Comparison of ENCODE assay signal across 19 cellular contexts in genomic region chr14:100584056-100585031, GRCh38. TPM values are rescaled to one million over a fixed set of nuclear protein-coding genes. Genes with fewer than 3 reads are reported as not detected.
DNase-seq lines count a peak whose midpoint lies in the region; ATAC-seq and TF ChIP-seq lines count a peak whose summit lies in the region.
"Had no signal": no experiment of that assay in that cellular context is flagged by ENCODE, and none has a peak within 500 bp of the region (broad histone marks: within the 10 kb centered on the region; RNA-seq: fewer than 3 reads in every experiment).

No MANE protein-coding gene starts in this region.

- intact Hi-C loops in natural killer cell (cut with micrococcal nuclease), result no loop called here

- no peak for ATAC-seq in natural killer cell treated with Interleukin-12 subunit alpha and Interleukin-12 subunit beta and Interleukin-15 and Interleukin-18, amount 100 ng/mL, for 72 hours
- ATAC-seq in natural killer cell, result no peak
- no peak for ATAC-seq in WTC11
- ATAC-seq in stimulated activated effector memory CD8-positive, alpha-beta T cell treated with anti-CD3 and anti-CD28 coated beads, Interleukin-12 subunit alpha, Interleukin-12 subunit beta, amount 100 ng/mL, for 72 hours, result peak; percentile 14
- ATAC-seq: activated CD4-positive, CD25-positive, alpha-beta regulatory T cell treated with anti-CD3 and anti-CD28 coated beads, Interleukin-2, amount 50 U/mL, for 24 hours; activated CD8-positive, alpha-beta memory T cell treated with anti-CD3 and anti-CD28 coated beads, Interleukin-2, amount 10 ng/mL, durations not matched to agents 7 days and 5 days had no signal

- no peak overlapping the region for H3K4me3 Mint-ChIP-seq in natural killer cell treated with Interleukin-12 subunit alpha and Interleukin-12 subunit beta and Interleukin-15 and Interleukin-18, amount 100 ng/mL, for 72 hours
- H3K4me3 Mint-ChIP-seq in natural killer cell (no peak overlapping the region), WTC11 (no peak overlapping the region), HFFc6 (no peak overlapping the region)
- H3K4me3 Mint-ChIP-seq in stimulated activated effector memory CD8-positive, alpha-beta T cell treated with anti-CD3 and anti-CD28 coated beads, Interleukin-12 subunit alpha, Interleukin-12 subunit beta, amount 100 ng/mL, for 72 hours, result no peak overlapping the region
- H3K4me3 Mint-ChIP-seq: activated CD8-positive, alpha-beta memory T cell treated with anti-CD3 and anti-CD28 coated beads, Interleukin-2, amount 10 ng/mL, durations not matched to agents 7 days and 5 days; mesothelial cell of epicardium; T-helper 1 cell treated with Interleukin-12 subunit alpha and Interleukin-12 subunit beta and Interleukin-4 antibody, amounts not matched to agents 30 μg/mL and 1 μg/mL, for 36 hours had no signal

- no peaks in the 10 kb centered on the region for H3K9me3 Mint-ChIP-seq in natural killer cell treated with Interleukin-12 subunit alpha and Interleukin-12 subunit beta and Interleukin-15 and Interleukin-18, amount 100 ng/mL, for 72 hours
- H3K9me3 Mint-ChIP-seq in natural killer cell, result no peaks in the 10 kb centered on the region
- H3K9me3 Mint-ChIP-seq in WTC11, result no peaks in the 10 kb centered on the region
- H3K9me3 Mint-ChIP-seq in stimulated activated effector memory CD8-positive, alpha-beta T cell treated with anti-CD3 and anti-CD28 coated beads, Interleukin-12 subunit alpha, Interleukin-12 subunit beta, amount 100 ng/mL, for 72 hours, result no peaks in the 10 kb centered on the region
- H3K9me3 Mint-ChIP-seq in HFFc6, result no peaks in the 10 kb centered on the region
- H3K9me3 Mint-ChIP-seq: mesothelial cell of epicardium; T-helper 1 cell treated with Interleukin-12 subunit alpha and Interleukin-12 subunit beta and Interleukin-4 antibody, amounts not matched to agents 30 μg/mL and 1 μg/mL, for 36 hours had no signal

- no peaks in the 10 kb centered on the region for H3K4me1 Mint-ChIP-seq in natural killer cell treated with Interleukin-12 subunit alpha and Interleukin-12 subunit beta and Interleukin-15 and Interleukin-18, amount 100 ng/mL, for 72 hours (ENCODE audit: low read depth in 2 of 2)
- H3K4me1 Mint-ChIP-seq in natural killer cell, result no peaks in the 10 kb centered on the region
- H3K4me1 Mint-ChIP-seq in WTC11, result peaks cover 3% of the 10 kb centered on the region; the same call in 1 of the 2 replicates
- H3K4me1 Mint-ChIP-seq in stimulated activated effector memory CD8-positive, alpha-beta T cell treated with anti-CD3 and anti-CD28 coated beads, Interleukin-12 subunit alpha, Interleukin-12 subunit beta, amount 100 ng/mL, for 72 hours, result no peaks in the 10 kb centered on the region
- H3K4me1 Mint-ChIP-seq in HFFc6 (ENCODE audit: low read depth), result no peaks in the 10 kb centered on the region

- POLR2A ChIA-PET in WTC11 (lab: Charles Lee), result no interaction called here

- CTCF ChIA-PET in WTC11 (lab: Charles Lee), result no interaction called here

- no peaks in the 10 kb centered on the region for H3K36me3 Mint-ChIP-seq in natural killer cell treated with Interleukin-12 subunit alpha and Interleukin-12 subunit beta and Interleukin-15 and Interleukin-18, amount 100 ng/mL, for 72 hours
- H3K36me3 Mint-ChIP-seq in natural killer cell (no peaks in the 10 kb centered on the region), WTC11 (no peaks in the 10 kb centered on the region), HFFc6 (ENCODE audit: low read depth) (no peaks in the 10 kb centered on the region)
- no peaks in the 10 kb centered on the region for H3K36me3 Mint-ChIP-seq in stimulated activated effector memory CD8-positive, alpha-beta T cell treated with anti-CD3 and anti-CD28 coated beads, Interleukin-12 subunit alpha, Interleukin-12 subunit beta, amount 100 ng/mL, for 72 hours
- H3K36me3 Mint-ChIP-seq: activated CD8-positive, alpha-beta memory T cell treated with anti-CD3 and anti-CD28 coated beads, Interleukin-2, amount 10 ng/mL, durations not matched to agents 7 days and 5 days; mesothelial cell of epicardium had no signal

- H3K27me3 Mint-ChIP-seq in natural killer cell treated with Interleukin-12 subunit alpha and Interleukin-12 subunit beta and Interleukin-15 and Interleukin-18, amount 100 ng/mL, for 72 hours, result peaks cover 13 to 19% of the 10 kb centered on the region in 2 donors
- peaks cover 20 to 27% of the 10 kb centered on the region in 2 donors for H3K27me3 Mint-ChIP-seq in natural killer cell (ENCODE audit: low read depth in 2 of 2)
- H3K27me3 Mint-ChIP-seq in WTC11 (ENCODE audit: low read depth), result peaks cover 43% of the 10 kb centered on the region
- peaks cover 16% of the 10 kb centered on the region for H3K27me3 Mint-ChIP-seq in HFFc6 (ENCODE audit: insufficient read depth)

- H3K27ac Mint-ChIP-seq in natural killer cell treated with Interleukin-12 subunit alpha and Interleukin-12 subunit beta and Interleukin-15 and Interleukin-18, amount 100 ng/mL, for 72 hours, result no peak overlapping the region
- H3K27ac Mint-ChIP-seq in natural killer cell (no peak overlapping the region), WTC11 (no peak overlapping the region), HFFc6 (no peak overlapping the region)
- H3K27ac Mint-ChIP-seq in stimulated activated effector memory CD8-positive, alpha-beta T cell treated with anti-CD3 and anti-CD28 coated beads, Interleukin-12 subunit alpha, Interleukin-12 subunit beta, amount 100 ng/mL, for 72 hours, result no peak overlapping the region
- H3K27ac Mint-ChIP-seq: activated CD8-positive, alpha-beta memory T cell treated with anti-CD3 and anti-CD28 coated beads, Interleukin-2, amount 10 ng/mL, durations not matched to agents 7 days and 5 days; mesothelial cell of epicardium; T-helper 1 cell treated with Interleukin-12 subunit alpha and Interleukin-12 subunit beta and Interleukin-4 antibody, amounts not matched to agents 30 μg/mL and 1 μg/mL, for 36 hours had no signal

- no peak for TF ChIP-seq CTCF in natural killer cell (IDR thresholded peaks at IDR 0.05)
- TF ChIP-seq CTCF in WTC11 (IDR thresholded peaks at IDR 0.05), result no peak
- no peak for TF ChIP-seq CTCF in HFFc6 (IDR thresholded peaks at IDR 0.05)

- DNase-seq in natural killer cell treated with Interleukin-12 subunit alpha and Interleukin-12 subunit beta and Interleukin-15 and Interleukin-18, amount 100 ng/mL, for 72 hours (ENCODE audit: low spot score), result peak; percentile 50
- no peak for DNase-seq in natural killer cell
- DNase-seq in WTC11 (ENCODE audit: low spot score), result peak; percentile 5
- peak; percentile 71 for DNase-seq in mesenteric fat pad (ENCODE audit: low spot score)
- no peak for DNase-seq in stimulated activated effector memory CD8-positive, alpha-beta T cell treated with anti-CD3 and anti-CD28 coated beads, Interleukin-12 subunit alpha, Interleukin-12 subunit beta, amount 100 ng/mL, for 72 hours (ENCODE audit: low spot score in 2 of 2)
- DNase-seq in HFFc6, result no peak
- no peak for DNase-seq in foreskin melanocyte
- no peak for DNase-seq in GF-D8 (lab: John Stamatoyannopoulos, UW)
- DNase-seq: activated CD8-positive, alpha-beta memory T cell treated with anti-CD3 and anti-CD28 coated beads, Interleukin-2, amount 10 ng/mL, durations not matched to agents 7 days and 5 days; activated gamma-delta T cell treated with Interleukin-2 at 50 U/mL for 16 hours; Calu3; colonic mucosa; hypothalamus; NCI-H524 treated with DMSO at 0.1 percent for 48 hours; SHP77; stimulated activated CD4-positive, alpha-beta T cell treated with anti-CD3 and anti-CD28 coated beads, Interleukin-4, amount 100 ng/mL, for 4 hours had no signal

TF ChIP-seq in WTC11, 78 proteins besides CTCF, POLR2A, EP300 and RAD21 (continues in another document):
- TF ChIP-seq, protein P1, sequence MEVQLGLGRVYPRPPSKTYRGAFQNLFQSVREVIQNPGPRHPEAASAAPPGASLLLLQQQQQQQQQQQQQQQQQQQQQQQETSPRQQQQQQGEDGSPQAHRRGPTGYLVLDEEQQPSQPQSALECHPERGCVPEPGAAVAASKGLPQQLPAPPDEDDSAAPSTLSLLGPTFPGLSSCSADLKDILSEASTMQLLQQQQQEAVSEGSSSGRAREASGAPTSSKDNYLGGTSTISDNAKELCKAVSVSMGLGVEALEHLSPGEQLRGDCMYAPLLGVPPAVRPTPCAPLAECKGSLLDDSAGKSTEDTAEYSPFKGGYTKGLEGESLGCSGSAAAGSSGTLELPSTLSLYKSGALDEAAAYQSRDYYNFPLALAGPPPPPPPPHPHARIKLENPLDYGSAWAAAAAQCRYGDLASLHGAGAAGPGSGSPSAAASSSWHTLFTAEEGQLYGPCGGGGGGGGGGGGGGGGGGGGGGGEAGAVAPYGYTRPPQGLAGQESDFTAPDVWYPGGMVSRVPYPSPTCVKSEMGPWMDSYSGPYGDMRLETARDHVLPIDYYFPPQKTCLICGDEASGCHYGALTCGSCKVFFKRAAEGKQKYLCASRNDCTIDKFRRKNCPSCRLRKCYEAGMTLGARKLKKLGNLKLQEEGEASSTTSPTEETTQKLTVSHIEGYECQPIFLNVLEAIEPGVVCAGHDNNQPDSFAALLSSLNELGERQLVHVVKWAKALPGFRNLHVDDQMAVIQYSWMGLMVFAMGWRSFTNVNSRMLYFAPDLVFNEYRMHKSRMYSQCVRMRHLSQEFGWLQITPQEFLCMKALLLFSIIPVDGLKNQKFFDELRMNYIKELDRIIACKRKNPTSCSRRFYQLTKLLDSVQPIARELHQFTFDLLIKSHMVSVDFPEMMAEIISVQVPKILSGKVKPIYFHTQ (CRISPR knock-in tag; IDR thresholded peaks at IDR 0.05), result no peak
- TF ChIP-seq ZNF263 (CRISPR knock-in tag; IDR thresholded peaks at IDR 0.05; ENCODE audit: low read depth), result no peak
- TF ChIP-seq EMX1 (CRISPR knock-in tag; IDR thresholded peaks at IDR 0.05), result no peak
- TF ChIP-seq TCF7 (CRISPR knock-in tag; IDR thresholded peaks at IDR 0.05; ENCODE audit: low read depth), result no peak

RNA-seq across cellular contexts. Expression of gene BEGAIN, which starts 2.9 kb away (rescaled TPM):
- total RNA-seq in natural killer cell treated with Interleukin-12 subunit alpha and Interleukin-12 subunit beta and Interleukin-15 and Interleukin-18, amount 100 ng/mL, for 72 hours, result not detected
- total RNA-seq in natural killer cell, result 1 to 10 TPM in 1 of 3 donors, under 1 TPM in 1, not detected in 1; 0.11 to 1.3 TPM
- total RNA-seq in WTC11 (2021), result 1.3 to 1.8 TPM (median 1.3 TPM) in 3 replicates
- total RNA-seq in mesenteric fat pad, result 2.2 TPM
- total RNA-seq in HFFc6 (2021; fragmentation: NEBNext Ultra II Directional; extraction: Animal tissue kit (Norgen Biotek cat#: 25700)), result under 1 TPM in 5 of 6 experiments, not detected in 1; 0.05 to 0.20 (median 0.14) TPM

Comparison
In these comparisons a context has a peak if more than half of its experiments do, and no peak if none do; other contexts are left out.
1. DNase-seq: peak in natural killer cell treated with Interleukin-12 subunit alpha and Interleukin-12 subunit beta and Interleukin-15 and Interleukin-18, amount 100 ng/mL, for 72 hours (single experiment), WTC11 (single experiment) and mesenteric fat pad (single experiment); none in natural killer cell (single experiment), stimulated activated effector memory CD8-positive, alpha-beta T cell treated with anti-CD3 and anti-CD28 coated beads, Interleukin-12 subunit alpha, Interleukin-12 subunit beta, amount 100 ng/mL, for 72 hours (0 of 2), HFFc6 (single experiment), foreskin melanocyte (single experiment) and GF-D8 (single experiment).